ENCODE assay signal across 21 cellular contexts in genomic region chr1:53306168-53306567, GRCh38. TPM values are rescaled to one million over a fixed set of nuclear protein-coding genes. Genes with fewer than 3 reads are reported as not detected.
A peak's percentile ranks its signal among the peaks of the same experiment; 100 is the strongest.
DNase-seq lines count a peak whose midpoint lies in the region; ATAC-seq and TF ChIP-seq lines count a peak whose summit lies in the region.
"Had no signal": no experiment of that assay in that cellular context is flagged by ENCODE, and none has a peak within 500 bp of the region (broad histone marks: within the 10 kb centered on the region; RNA-seq: fewer than 3 reads in every experiment).

No MANE protein-coding gene starts in this region.

- H3K9me3 ChIP-seq in T-helper 17 cell (ENCODE audit: control insufficient read depth, low read length, poor library complexity, severe bottlenecking) (no peaks in the 10 kb centered on the region), thoracic aorta (no peaks in the 10 kb centered on the region)
- H3K9me3 ChIP-seq: psoas muscle, uterus had no signal

- ATAC-seq in activated CD8-positive, alpha-beta memory T cell treated with anti-CD3 and anti-CD28 coated beads, Interleukin-2, amount 10 ng/mL, durations not matched to agents 7 days and 5 days, result no peak
- no peak for ATAC-seq in T-helper 17 cell
- peak; percentile 13 for ATAC-seq in esophagus mucosa
- ATAC-seq in thoracic aorta (ENCODE audit: insufficient number of reproducible peaks, low FRiP score, low read depth), result no peak
- ATAC-seq in GM18907 (IDR thresholded peaks at IDR 0.05; ENCODE audit: unreplicated experiment), result no peak
- ATAC-seq: stimulated activated naive CD8-positive, alpha-beta T cell treated with anti-CD3 and anti-CD28 coated beads, Interleukin-15, Interleukin-2, amounts not matched to agents 100 U/mL and 50 U/mL, for 24 hours had no signal

- no peak for TF ChIP-seq CTCF in thoracic aorta (IDR thresholded peaks at IDR 0.05)

- H3K4me1 ChIP-seq in thoracic aorta (ENCODE audit: control insufficient read depth in 1 of 2, low read depth in 2 of 2), result peaks cover 18 to 40% of the 10 kb centered on the region in 2 donors
- H3K4me1 ChIP-seq: psoas muscle, uterus had no signal

- peak overlapping the region; percentile 33 for H3K27ac Mint-ChIP-seq in activated CD8-positive, alpha-beta memory T cell treated with anti-CD3 and anti-CD28 coated beads, Interleukin-2, amount 10 ng/mL, durations not matched to agents 7 days and 5 days
- H3K27ac Mint-ChIP-seq in T-helper 17 cell, result peak overlapping the region; percentile 75

- DNase-seq in activated CD8-positive, alpha-beta memory T cell treated with anti-CD3 and anti-CD28 coated beads, Interleukin-2, amount 10 ng/mL, durations not matched to agents 7 days and 5 days, result no peak
- DNase-seq in activated CD8-positive, alpha-beta memory T cell treated with anti-CD3 and anti-CD28 coated beads, Interleukin-2, amount 50 U/mL, for 48 hours, result no peak
- DNase-seq in T-helper 17 cell (no peak), thoracic aorta (ENCODE audit: low spot score) (no peak), NCI-H2107 (lab: John Stamatoyannopoulos, UW) (no peak), ecto neural progenitor cell (ENCODE audit: low spot score) (no peak)
- DNase-seq: activated CD4-positive, CD25-positive, alpha-beta regulatory T cell treated with anti-CD3 and anti-CD28 coated beads, Interleukin-2, amount 50 U/mL, for 72 hours; activated T-cell treated with anti-CD3 and anti-CD28 coated beads, Interleukin-2, amount 50 U/mL, for 1 hour; amniotic stem cell; foreskin melanocyte; KG1; naive B cell; NCI-H2171 treated with DMSO at 0.1 percent for 48 hours; NK-92 treated with Interleukin-12 subunit alpha and Interleukin-12 subunit beta, amount 100 ng/mL, for 24 hours; psoas muscle; stimulated activated CD4-positive, alpha-beta T cell treated with anti-CD3 and anti-CD28 coated beads, Interleukin-12 subunit alpha, Interleukin-12 subunit beta, amount 100 ng/mL, for 4 hours; stimulated activated naive CD8-positive, alpha-beta T cell treated with anti-CD3 and anti-CD28 coated beads, Interleukin-15, Interleukin-2, amounts not matched to agents 100 U/mL and 50 U/mL, for 24 hours; T-cell; uterus had no signal

- H3K9me3 Mint-ChIP-seq in activated CD8-positive, alpha-beta memory T cell treated with anti-CD3 and anti-CD28 coated beads, Interleukin-2, amount 10 ng/mL, durations not matched to agents 7 days and 5 days (ENCODE audit: low read depth), result no peaks in the 10 kb centered on the region
- H3K9me3 Mint-ChIP-seq: naive B cell, T-cell had no signal

- no peaks in the 10 kb centered on the region for H3K27me3 ChIP-seq in thoracic aorta (replicated peaks; ENCODE audit: insufficient read depth)
- H3K27me3 ChIP-seq: uterus had no signal

- H3K36me3 ChIP-seq in thoracic aorta, result no peaks in the 10 kb centered on the region
- H3K36me3 ChIP-seq: uterus had no signal

- no peak overlapping the region for H3K4me3 ChIP-seq in thoracic aorta
- H3K4me3 ChIP-seq: psoas muscle, uterus had no signal

- no peaks in the 10 kb centered on the region for H3K36me3 Mint-ChIP-seq in activated CD8-positive, alpha-beta memory T cell treated with anti-CD3 and anti-CD28 coated beads, Interleukin-2, amount 10 ng/mL, durations not matched to agents 7 days and 5 days
- H3K36me3 Mint-ChIP-seq in T-helper 17 cell (ENCODE audit: low read depth), result no peaks in the 10 kb centered on the region
- H3K36me3 Mint-ChIP-seq: naive B cell, T-cell had no signal

- no peak overlapping the region for H3K4me3 Mint-ChIP-seq in activated CD8-positive, alpha-beta memory T cell treated with anti-CD3 and anti-CD28 coated beads, Interleukin-2, amount 10 ng/mL, durations not matched to agents 7 days and 5 days
- no peak overlapping the region for H3K4me3 Mint-ChIP-seq in T-helper 17 cell
- H3K4me3 Mint-ChIP-seq: naive B cell, T-cell had no signal

- H3K4me1 Mint-ChIP-seq in activated CD8-positive, alpha-beta memory T cell treated with anti-CD3 and anti-CD28 coated beads, Interleukin-2, amount 10 ng/mL, durations not matched to agents 7 days and 5 days, result peaks cover 16% of the 10 kb centered on the region
- H3K4me1 Mint-ChIP-seq in T-helper 17 cell, result peaks cover 11% of the 10 kb centered on the region

- H3K27ac ChIP-seq in thoracic aorta, result peak overlapping the region; percentile 27 to 56
- H3K27ac ChIP-seq: psoas muscle, uterus had no signal

- CTCF ChIA-PET in activated CD8-positive, alpha-beta memory T cell treated with anti-CD3 and anti-CD28 coated beads, Interleukin-2, amount 10 ng/mL, durations not matched to agents 7 days and 5 days (lab: Charles Lee), result no interaction called here

- H3K27me3 Mint-ChIP-seq in activated CD8-positive, alpha-beta memory T cell treated with anti-CD3 and anti-CD28 coated beads, Interleukin-2, amount 10 ng/mL, durations not matched to agents 7 days and 5 days, result no peaks in the 10 kb centered on the region
- no peaks in the 10 kb centered on the region for H3K27me3 Mint-ChIP-seq in T-helper 17 cell
- H3K27me3 Mint-ChIP-seq: naive B cell, T-cell had no signal

RNA-seq across cellular contexts. Expression of gene LRP8, which starts 21.7 kb away (rescaled TPM):
- total RNA-seq in activated CD8-positive, alpha-beta memory T cell treated with anti-CD3 and anti-CD28 coated beads, Interleukin-2, amount 10 ng/mL, durations not matched to agents 7 days and 5 days, result 10 to 100 TPM; 65.1 to 82.5 TPM
- total RNA-seq in T-helper 17 cell (10 to 100 TPM; 15.1 to 18.6 TPM), esophagus mucosa (21.0 TPM), thoracic aorta (10 to 100 TPM; 14.1 to 24.1 TPM)
